8 cellular contexts compared by ENCODE assay signal in the genomic region with DNA sequence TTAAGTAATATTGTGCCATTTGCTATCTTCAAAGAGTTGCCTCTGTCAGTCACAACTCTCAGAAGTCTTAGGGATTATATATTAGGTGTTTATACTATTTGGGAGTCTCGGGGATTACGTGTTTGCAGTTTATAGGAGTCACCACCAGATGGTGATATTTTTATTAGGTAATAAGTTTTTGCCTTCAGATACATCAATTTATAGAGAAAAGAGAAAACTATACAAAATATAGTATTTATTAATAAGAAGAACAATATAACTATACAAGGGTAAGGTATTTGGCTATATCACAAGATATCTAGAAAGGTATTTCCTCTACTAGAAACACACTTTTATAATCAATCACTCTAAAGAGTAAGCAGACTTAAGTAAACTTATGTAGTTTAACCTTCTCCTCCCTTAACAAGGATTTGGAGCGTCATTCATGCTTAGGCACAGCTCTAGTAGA. TPM values are rescaled to one million over a fixed set of nuclear protein-coding genes. Genes with fewer than 3 reads are reported as not detected.
DNase-seq lines count a peak whose midpoint lies in the region; ATAC-seq and TF ChIP-seq lines count a peak whose summit lies in the region.

No MANE protein-coding gene starts in this region.

- peaks cover 5% of the 10 kb centered on the region for H3K27me3 Mint-ChIP-seq in activated naive CD8-positive, alpha-beta T cell treated with anti-CD3 and anti-CD28 coated beads for 36 hours

- no peaks in the 10 kb centered on the region for H3K4me1 Mint-ChIP-seq in activated naive CD8-positive, alpha-beta T cell treated with anti-CD3 and anti-CD28 coated beads for 36 hours

- no peak overlapping the region for H3K27ac Mint-ChIP-seq in activated naive CD8-positive, alpha-beta T cell treated with anti-CD3 and anti-CD28 coated beads for 36 hours

- peak; percentile 53 for ATAC-seq in GM18505 (IDR thresholded peaks at IDR 0.05; ENCODE audit: unreplicated experiment)
- ATAC-seq in left lobe of liver, result peak; percentile 79

- no peak for TF ChIP-seq POLR2A in GM18505 (IDR thresholded peaks at IDR 0.05; ENCODE audit: borderline replicate concordance, extremely low read depth, insufficient read depth, insufficient read length)

- H3K4me3 Mint-ChIP-seq in activated naive CD8-positive, alpha-beta T cell treated with anti-CD3 and anti-CD28 coated beads for 36 hours, result no peak overlapping the region

- DNase-seq in AML-193 (lab: John Stamatoyannopoulos, UW), result peak; percentile 66 to 68
- DNase-seq in NCI-H1694 treated with DMSO at 0.1 percent for 48 hours (lab: John Stamatoyannopoulos, UW), result peak; percentile 63
- peak; percentile 32 for DNase-seq in amniotic epithelial cell (ENCODE audit: low read depth)
- no peak for DNase-seq in left lobe of liver (ENCODE audit: low spot score)
- no peak for DNase-seq in activated naive CD8-positive, alpha-beta T cell treated with anti-CD3 and anti-CD28 coated beads for 36 hours
- DNase-seq in GM19238 (ENCODE audit: insufficient read length, low spot score), result no peak
- DNase-seq in KG1 (lab: John Stamatoyannopoulos, UW), result no peak

- no peaks in the 10 kb centered on the region for H3K9me3 Mint-ChIP-seq in activated naive CD8-positive, alpha-beta T cell treated with anti-CD3 and anti-CD28 coated beads for 36 hours

- no peaks in the 10 kb centered on the region for H3K36me3 Mint-ChIP-seq in activated naive CD8-positive, alpha-beta T cell treated with anti-CD3 and anti-CD28 coated beads for 36 hours

RNA-seq across cellular contexts. Expression of a gene that starts 10.7 kb away (rescaled TPM):
- total RNA-seq in left lobe of liver, result 17.6 TPM
- total RNA-seq in activated naive CD8-positive, alpha-beta T cell treated with anti-CD3 and anti-CD28 coated beads for 36 hours, result 10 to 100 TPM; 79.1 to 82.2 TPM

Comparison
In these comparisons a context has a peak if more than half of its experiments do, and no peak if none do; other contexts are left out.
1. DNase-seq: peak in AML-193 (2 of 2), NCI-H1694 treated with DMSO at 0.1 percent for 48 hours (single experiment) and amniotic epithelial cell (single experiment); none in left lobe of liver (single experiment), activated naive CD8-positive, alpha-beta T cell treated with anti-CD3 and anti-CD28 coated beads for 36 hours (single experiment), GM19238 (single experiment) and KG1 (single experiment).